8 cellular contexts compared by ENCODE assay signal in genomic region chr6:79076881-79077641, GRCh38. TPM values are rescaled to one million over a fixed set of nuclear protein-coding genes. Genes with fewer than 3 reads are reported as not detected.
DNase-seq lines count a peak whose midpoint lies in the region; ATAC-seq and TF ChIP-seq lines count a peak whose summit lies in the region.

No MANE protein-coding gene starts in this region.

- TF ChIP-seq EP300 in SK-N-SH (IDR thresholded peaks at IDR 0.05; ENCODE audit: borderline replicate concordance in 1 of 2, low read depth in 1 of 2, low read length in 1 of 2), result no peak

- TF ChIP-seq POLR2A in testis (IDR thresholded peaks at IDR 0.05), result no peak

- peaks cover 10% of the 10 kb centered on the region for H3F3A ChIP-seq in SK-N-SH (replicated peaks; ENCODE audit: insufficient read depth)

- H3K4me2 ChIP-seq in SK-N-SH (peak overlapping the region; percentile 73), osteoblast (ENCODE audit: insufficient read depth, low read length) (peak overlapping the region; percentile 97)

- H3K36me3 Mint-ChIP-seq in activated naive CD4-positive, alpha-beta T cell treated with anti-CD3 and anti-CD28 coated beads, Interleukin-2, amount 50 U/mL, for 72 hours, result peaks cover 5 to 17% of the 10 kb centered on the region in 2 donors
- H3K36me3 Mint-ChIP-seq in glutamatergic neuron (ENCODE audit: unreplicated experiment), result no peaks in the 10 kb centered on the region

- TF ChIP-seq CTCF in GM10266 (IDR thresholded peaks at IDR 0.05; ENCODE audit: control insufficient read depth, insufficient read depth, low read depth, missing control alignments), result no peak
- no peak for TF ChIP-seq CTCF in SK-N-SH (IDR thresholded peaks at IDR 0.05)
- no peak for TF ChIP-seq CTCF in glutamatergic neuron (IDR thresholded peaks at IDR 0.05; ENCODE audit: partially characterized antibody, unreplicated experiment)
- no peak for TF ChIP-seq CTCF in osteoblast (IDR thresholded peaks at IDR 0.05; ENCODE audit: extremely low read depth, low read depth, low read length)
- no peak for TF ChIP-seq CTCF in testis (IDR thresholded peaks at IDR 0.05)

- no peak for TF ChIP-seq RAD21 in SK-N-SH (IDR thresholded peaks at IDR 0.05; ENCODE audit: low read length)

- H3K27me3 ChIP-seq in SK-N-SH (ENCODE audit: insufficient read depth) (no peaks in the 10 kb centered on the region), osteoblast (ENCODE audit: insufficient read depth, low read length) (no peaks in the 10 kb centered on the region), testis (no peaks in the 10 kb centered on the region)

- H3K9me2 ChIP-seq in SK-N-SH, result no peaks in the 10 kb centered on the region

- peak overlapping the region; percentile 88 to 92 for H3K27ac Mint-ChIP-seq in activated naive CD4-positive, alpha-beta T cell treated with anti-CD3 and anti-CD28 coated beads, Interleukin-2, amount 50 U/mL, for 72 hours
- H3K27ac Mint-ChIP-seq in glutamatergic neuron (ENCODE audit: unreplicated experiment), result peak overlapping the region; percentile 94

- no peaks in the 10 kb centered on the region for H3K9me3 Mint-ChIP-seq in activated naive CD4-positive, alpha-beta T cell treated with anti-CD3 and anti-CD28 coated beads, Interleukin-2, amount 50 U/mL, for 72 hours
- H3K9me3 Mint-ChIP-seq in glutamatergic neuron (ENCODE audit: unreplicated experiment), result peaks cover 15% of the 10 kb centered on the region

- H3K27me3 Mint-ChIP-seq in glutamatergic neuron (ENCODE audit: unreplicated experiment), result peaks cover 6% of the 10 kb centered on the region

- 1% methylated on average over 45 of the region's 78 CpGs for WGBS in SK-N-SH (ENCODE audit: low lambda C conversion rate)
- WGBS in testis, 2 donors, result 0 to 1% methylated on average over 50 to 76 of the region's 78 CpGs

- H3K4me1 ChIP-seq in SK-N-SH (ENCODE audit: control insufficient read depth in 1 of 2, insufficient read depth in 2 of 2, low read depth in 1 of 2, low read length in 1 of 2) (peaks cover 4 to 13% of the 10 kb centered on the region in 2 experiments; a peak in 2 of 4 replicates), osteoblast (ENCODE audit: insufficient read depth, low read length) (peaks cover 12% of the 10 kb centered on the region), testis (peaks cover 11% of the 10 kb centered on the region)

- no peaks in the 10 kb centered on the region for H4K20me1 ChIP-seq in SK-N-SH (ENCODE audit: insufficient read depth)
- H4K20me1 ChIP-seq in osteoblast (ENCODE audit: insufficient read depth, low read length), result no peaks in the 10 kb centered on the region

- ATAC-seq in HG02610 (IDR thresholded peaks at IDR 0.05; ENCODE audit: unreplicated experiment), result peak; percentile 56
- peak; percentile 63 to 76 for ATAC-seq in activated naive CD4-positive, alpha-beta T cell treated with anti-CD3 and anti-CD28 coated beads, Interleukin-2, amount 50 U/mL, for 72 hours

- H3K27ac ChIP-seq in SK-N-SH (ENCODE audit: low read depth in 2 of 2, low read length in 1 of 2) (peak overlapping the region; percentile 66 to 99), osteoblast (ENCODE audit: low read depth, low read length) (peak overlapping the region; percentile 93), testis (peak overlapping the region; percentile 97 to 98)

- peaks cover 46% of the 10 kb centered on the region for H3K79me2 ChIP-seq in SK-N-SH (ENCODE audit: insufficient read depth)
- peaks cover 44% of the 10 kb centered on the region for H3K79me2 ChIP-seq in osteoblast (ENCODE audit: insufficient read depth, low read length)

- H3K4me3 ChIP-seq in SK-N-SH (ENCODE audit: low read depth in 2 of 2, low read length in 1 of 2), result peak overlapping the region; percentile 75 to 82
- H3K4me3 ChIP-seq in osteoblast (ENCODE audit: insufficient read depth, low read length), result peak overlapping the region; percentile 82
- H3K4me3 ChIP-seq in testis, result peak overlapping the region; percentile 76 to 89

- DNase-seq in GM10266 (ENCODE audit: extremely low spot score) (peak; percentile 88), NCI-H1092 (lab: John Stamatoyannopoulos, UW) (peak; percentile 73), SK-N-SH (peak; percentile 87), glutamatergic neuron (peak; percentile 90), osteoblast (ENCODE audit: insufficient read length, low spot score, missing footprints) (peak; percentile 99), testis (peak; percentile 94)
- DNase-seq in activated naive CD4-positive, alpha-beta T cell treated with anti-CD3 and anti-CD28 coated beads, Interleukin-2, amount 50 U/mL, for 72 hours (ENCODE audit: low spot score in 2 of 2), result peak; percentile 89

- peaks cover 27% of the 10 kb centered on the region for H3K4me1 Mint-ChIP-seq in glutamatergic neuron (ENCODE audit: low read depth, unreplicated experiment)

- H3K36me3 ChIP-seq in SK-N-SH (replicated peaks in 1 of 2; ENCODE audit: control insufficient read depth in 1 of 2, insufficient read depth in 2 of 2, low read length in 1 of 2) (peaks cover 0 to 3% of the 10 kb centered on the region in 2 experiments), osteoblast (ENCODE audit: insufficient read depth, low read length) (no peaks in the 10 kb centered on the region), testis (ENCODE audit: low read depth, missing control alignments) (no peaks in the 10 kb centered on the region)

- H3K9ac ChIP-seq in SK-N-SH, result peak overlapping the region; percentile 72

- POLR2A ChIA-PET in SK-N-SH (lab: Yijun Ruan, JAX), result interaction anchor here (1.1 to 1.5 kb wide), 2 partner anchors 733 to 734 kb away, joined by 3 to 5 read pairs; no protein-coding TSS in a partner anchor

- CTCF ChIA-PET in SK-N-SH (lab: Yijun Ruan, JAX), result interaction anchor here (0.8 to 1.2 kb wide), 5 partner anchors 10 to 791 kb away, joined by 3 to 4 read pairs (median 3); no protein-coding TSS in a partner anchor

- H2AFZ ChIP-seq in SK-N-SH (ENCODE audit: low read depth) (peak overlapping the region; percentile 83), osteoblast (ENCODE audit: low read length) (peak overlapping the region; percentile 73)

- no peaks in the 10 kb centered on the region for H3K9me3 ChIP-seq in SK-N-SH
- H3K9me3 ChIP-seq in osteoblast (ENCODE audit: low read depth, low read length), result no peaks in the 10 kb centered on the region
- no peaks in the 10 kb centered on the region for H3K9me3 ChIP-seq in testis

- intact Hi-C loops in testis (cut with DNase I; ENCODE audit: low total_unique reads), result no loop called here

- peak overlapping the region; percentile 95 for H3K4me3 Mint-ChIP-seq in glutamatergic neuron (ENCODE audit: unreplicated experiment)

TF ChIP-seq in SK-N-SH, 30 proteins besides CTCF, POLR2A, EP300 and RAD21 (continues in another document):
- TF ChIP-seq YY1 (IDR thresholded peaks at IDR 0.05; ENCODE audit: low read depth) (no peak), POLR2AphosphoS5 (IDR thresholded peaks at IDR 0.05; ENCODE audit: low read depth, low read length) (no peak; the same call in 1 of the 2 replicates), GATA2 (CRISPR knock-in tag; IDR thresholded peaks at IDR 0.05) (no peak), IRF3 (IDR thresholded peaks at IDR 0.05; ENCODE audit: low read depth, low read length) (no peak), CHD2 (IDR thresholded peaks at IDR 0.05; ENCODE audit: low read length, partially characterized antibody) (no peak), RXRA (IDR thresholded peaks at IDR 0.05; ENCODE audit: borderline replicate concordance, low read depth) (no peak), TCF12 (IDR thresholded peaks at IDR 0.05) (no peak), FOXM1 (IDR thresholded peaks at IDR 0.05; ENCODE audit: low read depth) (no peak), SIN3A (IDR thresholded peaks at IDR 0.05; ENCODE audit: borderline replicate concordance, low read depth, low read length) (peak; percentile 32; the same call in 1 of the 2 replicates), NFIC (IDR thresholded peaks at IDR 0.05; ENCODE audit: borderline replicate concordance) (no peak), EZH2phosphoT487 (IDR thresholded peaks at IDR 0.05; ENCODE audit: borderline replicate concordance, low read depth) (no peak), USF2 (IDR thresholded peaks at IDR 0.05; ENCODE audit: borderline replicate concordance, low read depth, low read length) (no peak), RFX5 (IDR thresholded peaks at IDR 0.05; ENCODE audit: low read length) (no peak), PBX3 (IDR thresholded peaks at IDR 0.05) (no peak)

RNA-seq across cellular contexts. Expression of gene PHIP, which starts 1.0 kb away (rescaled TPM):
- polyA plus RNA-seq in SK-N-SH (2012; rRNA removed) (1.7 and 1.9 TPM in 2 replicates), testis (ENCODE audit: insufficient read depth, low read depth, low replicate concordance) (9.0 TPM)
- polyA plus RNA-seq in SK-N-SH (2012; cell fraction: cytosol; rRNA removed), result 2.0 and 2.3 TPM in 2 replicates
- polyA plus RNA-seq in SK-N-SH (2012; cell fraction: nucleus; rRNA removed), result 2.3 and 5.3 TPM in 2 replicates
- 10 to 100 TPM; 26.8 to 37.8 TPM for total RNA-seq in activated naive CD4-positive, alpha-beta T cell treated with anti-CD3 and anti-CD28 coated beads, Interleukin-2, amount 50 U/mL, for 72 hours
- total RNA-seq in glutamatergic neuron (ENCODE audit: unreplicated experiment) (60.0 TPM), osteoblast (23.9 and 24.5 TPM in 2 replicates), testis (10 to 100 TPM; 43.5 to 43.9 TPM)

Comparison
In these comparisons a context has a peak if more than half of its experiments do, and no peak if none do; other contexts are left out.
1. Peak in every context shown above with its lines: DNase-seq, ATAC-seq, H3K4me3 ChIP-seq and H3K27ac ChIP-seq.